ENCODE assay signal across 23 cellular contexts in genomic region chr5:10653033-10653432, GRCh38.
DNase-seq lines count a peak whose midpoint lies in the region; ATAC-seq, FAIRE-seq and TF ChIP-seq lines count a peak whose summit lies in the region.
"Had no signal": no experiment of that assay in that cellular context is flagged by ENCODE, and none has a peak within 500 bp of the region (broad histone marks: within the 10 kb centered on the region; RNA-seq: fewer than 3 reads in every experiment).

No MANE protein-coding gene starts in this region.

- no peaks in the 10 kb centered on the region for H3K9me3 Mint-ChIP-seq in activated T-helper 1 cell treated with anti-CD3 and anti-CD28 coated beads, Interleukin-12 subunit alpha, Interleukin-12 subunit beta, Interleukin-2, Interleukin-4 antibody, amounts not matched to agents 30 ng/mL and 10 ng/mL and 1 ng/mL, durations not matched to agents 14 hours and 24 hours and 36 hours
- H3K9me3 Mint-ChIP-seq: dendritic cell treated with granulocyte-macrophage colony-stimulating factor and Interleukin-4, amounts not matched to agents 40 ng/mL and 50 ng/mL, for 4 days; IgD-negative memory B cell; nephron had no signal

- ATAC-seq in left ventricle myocardium superior, result peak; percentile 91

- peak; percentile 17 for DNase-seq in DMS 273 (lab: John Stamatoyannopoulos, UW; ENCODE audit: unreplicated experiment)
- DNase-seq in DMS 273 treated with DMSO at 0.1 percent for 48 hours (lab: John Stamatoyannopoulos, UW), result no peak
- peak; percentile 44 for DNase-seq in cerebellar cortex (ENCODE audit: low spot score)
- peak; percentile 86 for DNase-seq in left ventricle myocardium superior
- peak; percentile 49 for DNase-seq in spleen
- no peak for DNase-seq in RCC 7860 (ENCODE audit: low spot score)
- no peak for DNase-seq in activated T-helper 1 cell treated with anti-CD3 and anti-CD28 coated beads, Interleukin-12 subunit alpha, Interleukin-12 subunit beta, Interleukin-2, Interleukin-4 antibody, amounts not matched to agents 30 ng/mL and 10 ng/mL and 1 ng/mL, durations not matched to agents 14 hours and 24 hours and 36 hours (ENCODE audit: low spot score)
- DNase-seq in NK-92 treated with Interleukin-12 subunit alpha and Interleukin-12 subunit beta, amount 100 ng/mL, for 24 hours (lab: John Stamatoyannopoulos, UW), result no peak
- DNase-seq: activated CD4-positive, alpha-beta T cell treated with anti-CD3 and anti-CD28 coated beads for 48 hours; activated effector memory CD4-positive, alpha-beta T cell treated with Interleukin-2 at 50 U/mL for 16 hours; kidney glomerular epithelial cell; mesendoderm; small intestine; stimulated activated CD4-positive, alpha-beta T cell treated with anti-CD3 and anti-CD28 coated beads, Interleukin-4, amount 100 ng/mL, for 24 hours; T-helper 1 cell had no signal

- no peak overlapping the region for H3K4me3 ChIP-seq in spleen
- H3K4me3 ChIP-seq: BLaER1, uterus had no signal

- H3K36me3 ChIP-seq in spleen, result peaks cover 0 to 81% (median 22%) of the 10 kb centered on the region in 6 donors
- H3K36me3 ChIP-seq: uterus had no signal

- H3K9me3 ChIP-seq in spleen, result no peaks in the 10 kb centered on the region
- H3K9me3 ChIP-seq: uterus had no signal

- intact Hi-C loops in left ventricle myocardium superior (cut with micrococcal nuclease) (no loop called here), spleen (cut with DNase I; ENCODE audit: low total_unique reads) (no loop called here)
- intact Hi-C loops in activated T-helper 1 cell treated with anti-CD3 and anti-CD28 coated beads, Interleukin-12 subunit alpha, Interleukin-12 subunit beta, Interleukin-2, Interleukin-4 antibody, amounts not matched to agents 30 ng/mL and 10 ng/mL and 1 ng/mL, durations not matched to agents 14 hours and 24 hours and 36 hours (cut with micrococcal nuclease), result no loop called here

- peaks cover 7% of the 10 kb centered on the region for H3K36me3 Mint-ChIP-seq in activated T-helper 1 cell treated with anti-CD3 and anti-CD28 coated beads, Interleukin-12 subunit alpha, Interleukin-12 subunit beta, Interleukin-2, Interleukin-4 antibody, amounts not matched to agents 30 ng/mL and 10 ng/mL and 1 ng/mL, durations not matched to agents 14 hours and 24 hours and 36 hours (ENCODE audit: low read depth)

- no peak overlapping the region for H3K4me3 Mint-ChIP-seq in activated T-helper 1 cell treated with anti-CD3 and anti-CD28 coated beads, Interleukin-12 subunit alpha, Interleukin-12 subunit beta, Interleukin-2, Interleukin-4 antibody, amounts not matched to agents 30 ng/mL and 10 ng/mL and 1 ng/mL, durations not matched to agents 14 hours and 24 hours and 36 hours
- H3K4me3 Mint-ChIP-seq: dendritic cell treated with granulocyte-macrophage colony-stimulating factor and Interleukin-4, amounts not matched to agents 40 ng/mL and 50 ng/mL, for 4 days; IgD-negative memory B cell; nephron had no signal

- H3K27ac ChIP-seq in spleen, result no peak overlapping the region
- H3K27ac ChIP-seq: 22Rv1, BLaER1, uterus had no signal

- no peak for TF ChIP-seq POLR2A in spleen (IDR thresholded peaks at IDR 0.05)

- no peaks in the 10 kb centered on the region for H3K4me1 Mint-ChIP-seq in activated T-helper 1 cell treated with anti-CD3 and anti-CD28 coated beads, Interleukin-12 subunit alpha, Interleukin-12 subunit beta, Interleukin-2, Interleukin-4 antibody, amounts not matched to agents 30 ng/mL and 10 ng/mL and 1 ng/mL, durations not matched to agents 14 hours and 24 hours and 36 hours (ENCODE audit: low read depth)

- 51 to 78% (median 62%) methylated on average over 4 of the region's 4 CpGs for WGBS in spleen, 5 donors

- H3K27me3 Mint-ChIP-seq in activated T-helper 1 cell treated with anti-CD3 and anti-CD28 coated beads, Interleukin-12 subunit alpha, Interleukin-12 subunit beta, Interleukin-2, Interleukin-4 antibody, amounts not matched to agents 30 ng/mL and 10 ng/mL and 1 ng/mL, durations not matched to agents 14 hours and 24 hours and 36 hours (ENCODE audit: insufficient read depth), result no peaks in the 10 kb centered on the region
- H3K27me3 Mint-ChIP-seq: dendritic cell treated with granulocyte-macrophage colony-stimulating factor and Interleukin-4, amounts not matched to agents 40 ng/mL and 50 ng/mL, for 4 days; IgD-negative memory B cell had no signal

- FAIRE-seq in RCC 7860 (lab: Jason Lieb, UNC), result no peak
- FAIRE-seq: bronchial epithelial cell, frontal cortex, small intestine had no signal

- no peaks in the 10 kb centered on the region for H3K27me3 ChIP-seq in spleen (replicated peaks in 1 of 7)
- H3K27me3 ChIP-seq: BLaER1, uterus had no signal

- TF ChIP-seq CTCF in spleen (IDR thresholded peaks at IDR 0.05 in 8 of 11, conservative IDR thresholded peaks at IDR 0.05 in 3 of 11), result no peak

- no peak overlapping the region for H3K27ac Mint-ChIP-seq in activated T-helper 1 cell treated with anti-CD3 and anti-CD28 coated beads, Interleukin-12 subunit alpha, Interleukin-12 subunit beta, Interleukin-2, Interleukin-4 antibody, amounts not matched to agents 30 ng/mL and 10 ng/mL and 1 ng/mL, durations not matched to agents 14 hours and 24 hours and 36 hours
- H3K27ac Mint-ChIP-seq: dendritic cell treated with granulocyte-macrophage colony-stimulating factor and Interleukin-4, amounts not matched to agents 40 ng/mL and 50 ng/mL, for 4 days had no signal

- H3K4me1 ChIP-seq in spleen, result no peaks in the 10 kb centered on the region
- H3K4me1 ChIP-seq: BLaER1, uterus had no signal

Comparison
In these comparisons a context has a peak if more than half of its experiments do, and no peak if none do; other contexts are left out.
1. DNase-seq: peak in DMS 273 (single experiment), cerebellar cortex (single experiment), left ventricle myocardium superior (single experiment) and spleen (single experiment); none in DMS 273 treated with DMSO at 0.1 percent for 48 hours (single experiment), RCC 7860 (single experiment), activated T-helper 1 cell treated with anti-CD3 and anti-CD28 coated beads, Interleukin-12 subunit alpha, Interleukin-12 subunit beta, Interleukin-2, Interleukin-4 antibody, amounts not matched to agents 30 ng/mL and 10 ng/mL and 1 ng/mL, durations not matched to agents 14 hours and 24 hours and 36 hours (single experiment) and NK-92 treated with Interleukin-12 subunit alpha and Interleukin-12 subunit beta, amount 100 ng/mL, for 24 hours (single experiment).